Comparison of ENCODE assay signal across 12 cellular contexts in genomic region chr1:39173119-39173994, GRCh38. TPM values are rescaled to one million over a fixed set of nuclear protein-coding genes. Genes with fewer than 3 reads are reported as not detected.
A peak's percentile ranks its signal among the peaks of the same experiment; 100 is the strongest.
DNase-seq lines count a peak whose midpoint lies in the region; ATAC-seq and TF ChIP-seq lines count a peak whose summit lies in the region.
"Had no signal": no experiment of that assay in that cellular context is flagged by ENCODE, and none has a peak within 500 bp of the region (broad histone marks: within the 10 kb centered on the region; RNA-seq: fewer than 3 reads in every experiment).

No MANE protein-coding gene starts in this region.

- POLR2A ChIA-PET in SK-N-SH (lab: Yijun Ruan, JAX): no interaction called here

- H3K4me1 ChIP-seq in SK-N-SH (ENCODE audit: control insufficient read depth in 1 of 2, insufficient read depth in 2 of 2, low read depth in 1 of 2, low read length in 1 of 2) (peaks cover 14 to 58% of the 10 kb centered on the region in 2 experiments), esophagus muscularis mucosa (peaks cover 46 to 93% (median 88%) of the 10 kb centered on the region in 4 donors), mesodermal cell (ENCODE audit: control insufficient read depth, insufficient read depth, low read length, poor library complexity, severe bottlenecking) (peaks cover 81% of the 10 kb centered on the region)

- H2AFZ ChIP-seq in SK-N-SH (ENCODE audit: low read depth): no peak overlapping the region

- peak overlapping the region; percentile 69 for H3K27ac Mint-ChIP-seq in type B pancreatic cell

- H3K4me3 ChIP-seq in SK-N-SH (ENCODE audit: low read depth in 2 of 2, low read length in 1 of 2) (no peak overlapping the region), esophagus muscularis mucosa (peak overlapping the region in 1 of 4 donors; percentile 19), mesodermal cell (ENCODE audit: extremely low read depth, insufficient read depth, low read length, poor library complexity, severe bottlenecking) (no peak overlapping the region)

- H3K9me3 ChIP-seq in SK-N-SH: no peaks in the 10 kb centered on the region
- H3K9me3 ChIP-seq in esophagus muscularis mucosa: no peaks in the 10 kb centered on the region
- no peaks in the 10 kb centered on the region for H3K9me3 ChIP-seq in mesodermal cell (ENCODE audit: control insufficient read depth, low read length)

- H3F3A ChIP-seq in SK-N-SH (replicated peaks; ENCODE audit: insufficient read depth): peaks cover 18% of the 10 kb centered on the region

- no peaks in the 10 kb centered on the region for H3K27me3 Mint-ChIP-seq in type B pancreatic cell

- ATAC-seq in GM18505 (IDR thresholded peaks at IDR 0.05; ENCODE audit: unreplicated experiment): no peak
- ATAC-seq in HG02840 (IDR thresholded peaks at IDR 0.05; ENCODE audit: low FRiP score, unreplicated experiment): no peak
- ATAC-seq: stimulated activated naive CD8-positive, alpha-beta T cell treated with anti-CD3 and anti-CD28 coated beads, Interleukin-15, Interleukin-2, amounts not matched to agents 100 U/mL and 50 U/mL, for 24 hours had no signal

- peaks cover 58% of the 10 kb centered on the region for H3K4me1 Mint-ChIP-seq in type B pancreatic cell (ENCODE audit: unreplicated experiment)

- peaks cover 96% of the 10 kb centered on the region for H3K79me2 ChIP-seq in SK-N-SH (ENCODE audit: insufficient read depth)

- H3K9me2 ChIP-seq in SK-N-SH: no peaks in the 10 kb centered on the region

- peak overlapping the region; percentile 50 for H3K4me3 Mint-ChIP-seq in type B pancreatic cell

- 89% methylated on average over 9 of the region's 9 CpGs for WGBS in SK-N-SH (ENCODE audit: low lambda C conversion rate)
- 62% methylated on average over 9 of the region's 9 CpGs for WGBS in esophagus muscularis mucosa
- WGBS in mesodermal cell (ENCODE audit: insufficient coverage in 2 of 2), 2 experiments: 86 to 97% methylated on average over 4 to 8 of the region's 9 CpGs

- no peaks in the 10 kb centered on the region for H3K9me3 Mint-ChIP-seq in type B pancreatic cell

- H3K4me2 ChIP-seq in SK-N-SH: peak overlapping the region; percentile 8; the same call in 1 of the 2 replicates

- TF ChIP-seq POLR2A in esophagus muscularis mucosa (IDR thresholded peaks at IDR 0.05; ENCODE audit: low read depth) (no peak), GM18505 (IDR thresholded peaks at IDR 0.05; ENCODE audit: borderline replicate concordance, extremely low read depth, insufficient read depth, insufficient read length) (no peak)

- H3K27ac ChIP-seq in SK-N-SH (ENCODE audit: low read depth in 2 of 2, low read length in 1 of 2) (peak overlapping the region; percentile 4 to 59; a peak in 3 of 4 replicates), esophagus muscularis mucosa (replicated peaks in 1 of 4) (peak overlapping the region; percentile 73 to 83 (median 78)), mesodermal cell (ENCODE audit: low read depth, low read length, severe bottlenecking) (peak overlapping the region; percentile 78)

- H3K27me3 ChIP-seq in SK-N-SH (ENCODE audit: insufficient read depth) (no peaks in the 10 kb centered on the region), esophagus muscularis mucosa (no peaks in the 10 kb centered on the region)

- intact Hi-C loops in esophagus muscularis mucosa (cut with DNase I): no loop called here

- H3K36me3 ChIP-seq in SK-N-SH (replicated peaks in 1 of 2; ENCODE audit: control insufficient read depth in 1 of 2, insufficient read depth in 2 of 2, low read length in 1 of 2) (no peaks in the 10 kb centered on the region), esophagus muscularis mucosa (no peaks in the 10 kb centered on the region), mesodermal cell (ENCODE audit: control insufficient read depth, insufficient read depth, low read length) (no peaks in the 10 kb centered on the region)

- H3K9ac ChIP-seq in SK-N-SH: peak overlapping the region; percentile 15; the same call in 1 of the 2 replicates

- TF ChIP-seq CTCF in SK-N-SH (IDR thresholded peaks at IDR 0.05) (peak; percentile 46), esophagus muscularis mucosa (IDR thresholded peaks at IDR 0.05) (peak in 2 of 3 experiments; percentile 8 to 30), type B pancreatic cell (conservative IDR thresholded peaks at IDR 0.05) (peak; percentile 27)

- CTCF ChIA-PET in SK-N-SH (lab: Yijun Ruan, JAX): interaction anchor here (1.0 to 3.0 kb wide), 2 partner anchors 19 to 20 kb away, joined by 3 to 16 read pairs; no protein-coding TSS in a partner anchor

- DNase-seq in SK-N-SH: no peak
- no peak for DNase-seq in esophagus muscularis mucosa (ENCODE audit: extremely low spot score)
- DNase-seq in type B pancreatic cell (ENCODE audit: extremely low spot score, unreplicated experiment): no peak
- DNase-seq in AML-193 (lab: John Stamatoyannopoulos, UW): no peak
- DNase-seq in DMS 273 (lab: John Stamatoyannopoulos, UW; ENCODE audit: unreplicated experiment): no peak
- DNase-seq: amygdala; NCI-H1436 treated with DMSO at 0.1 percent for 48 hours; RPMI8226; stimulated activated naive CD8-positive, alpha-beta T cell treated with anti-CD3 and anti-CD28 coated beads, Interleukin-15, Interleukin-2, amounts not matched to agents 100 U/mL and 50 U/mL, for 24 hours had no signal

- peaks cover 8% of the 10 kb centered on the region for H4K20me1 ChIP-seq in SK-N-SH (ENCODE audit: insufficient read depth)

- TF ChIP-seq RAD21 in SK-N-SH (IDR thresholded peaks at IDR 0.05; ENCODE audit: low read length): peak; percentile 17; the same call in 1 of the 2 replicates

- no peak for TF ChIP-seq EP300 in SK-N-SH (IDR thresholded peaks at IDR 0.05; ENCODE audit: borderline replicate concordance in 1 of 2, low read depth in 1 of 2, low read length in 1 of 2)
- no peak for TF ChIP-seq EP300 in esophagus muscularis mucosa (IDR thresholded peaks at IDR 0.05)

- no peaks in the 10 kb centered on the region for H3K36me3 Mint-ChIP-seq in type B pancreatic cell

TF ChIP-seq in SK-N-SH, 30 proteins besides CTCF, POLR2A, EP300 and RAD21:
- TF ChIP-seq GATA2 (CRISPR knock-in tag; IDR thresholded peaks at IDR 0.05): no peak
- TF ChIP-seq SMC3 (IDR thresholded peaks at IDR 0.05; ENCODE audit: low read depth, low read length): 0 out of 2 replicates have a peak, but pooled peaks have one; percentile 3

RNA-seq across cellular contexts. Expression of gene MACF1, which starts 31.1 kb away (rescaled TPM):
- 37.6 and 45.9 TPM in 2 replicates for polyA plus RNA-seq in SK-N-SH (2012; rRNA removed)
- 34.1 and 37.3 TPM in 2 replicates for polyA plus RNA-seq in SK-N-SH (2012; cell fraction: cytosol; rRNA removed)
- 141 and 172 TPM in 2 replicates for polyA plus RNA-seq in SK-N-SH (2012; cell fraction: nucleus; rRNA removed)
- total RNA-seq in esophagus muscularis mucosa (100 to 1,000 TPM; 386 to 627 (median 576) TPM), type B pancreatic cell (ENCODE audit: low replicate concordance) (160 and 201 TPM in 2 replicates)
- polyA plus RNA-seq in mesodermal cell (2013, experiment 1 of 2): 154 TPM
- 117 TPM for polyA plus RNA-seq in mesodermal cell (2013, experiment 2 of 2)
